In genomic region chr22:22321743-22322611, GRCh38 we compare ENCODE assay signal across 8 cellular contexts.
DNase-seq lines count a peak whose midpoint lies in the region; TF ChIP-seq lines count a peak whose summit lies in the region.
"Not testable (repeated sequence)": the region's sequence is repeated elsewhere in the genome, so short reads cannot be mapped to it uniquely, and the experiment has no call there.

No MANE protein-coding gene starts in this region.

- H3K4me1 Mint-ChIP-seq in neural progenitor cell = not testable (repeated sequence)

- H3K36me3 Mint-ChIP-seq in neural progenitor cell = peaks cover 20% of the 10 kb centered on the region

- H3K79me2 ChIP-seq in neural progenitor cell (ENCODE audit: low read depth) = not testable (repeated sequence)

- not testable (repeated sequence) for H3K9me3 Mint-ChIP-seq in neural progenitor cell

- peaks cover 28% of the 10 kb centered on the region for H3K27me3 ChIP-seq in neural progenitor cell

- H4K20me1 ChIP-seq in neural progenitor cell (ENCODE audit: low read depth) = not testable (repeated sequence)

- TF ChIP-seq CTCF in neural progenitor cell (IDR thresholded peaks at IDR 0.05) = peak; percentile 80

- H3K9me3 ChIP-seq in SK-N-MC (ENCODE audit: low read depth, low read length); neural progenitor cell (ENCODE audit: low read depth): not testable (repeated sequence)

- not testable (repeated sequence) for H3K27me3 Mint-ChIP-seq in neural progenitor cell (ENCODE audit: insufficient read depth, low read depth)

- H3K4me3 ChIP-seq in SK-N-MC, neural progenitor cell: not testable (repeated sequence)

- DNase-seq in DMS53 treated with DMSO at 0.1 percent for 48 hours (lab: John Stamatoyannopoulos, UW; ENCODE audit: unreplicated experiment) (peak; percentile 13), HCEC 1CT (peak; percentile 39), NCI-H1048 (lab: John Stamatoyannopoulos, UW) (peak; percentile 26), SK-N-MC (ENCODE audit: low read depth, low spot score) (peak; percentile 6), fibroblast of the conjunctiva (ENCODE audit: low read depth) (peak; percentile 14), neural progenitor cell (ENCODE audit: low spot score) (peak; percentile 84)
- peak; percentile 42 for DNase-seq in activated effector memory CD4-positive, alpha-beta T cell treated with Interleukin-2 at 50 U/mL for 16 hours
- DNase-seq in stimulated activated naive CD4-positive, alpha-beta T cell treated with Interleukin-2 at 50 U/mL for 16 hours (lab: John Stamatoyannopoulos, UW) = peak; percentile 59

- not testable (repeated sequence) for H3K4me3 Mint-ChIP-seq in neural progenitor cell

- H3K27ac Mint-ChIP-seq in neural progenitor cell = not testable (repeated sequence)

- H2AFZ ChIP-seq in neural progenitor cell (replicated peaks) = not testable (repeated sequence)

- not testable (repeated sequence) for H3K9ac ChIP-seq in SK-N-MC (ENCODE audit: insufficient read length); neural progenitor cell

- H3K4me1 ChIP-seq in neural progenitor cell = not testable (repeated sequence)

- not testable (repeated sequence) for H3K27ac ChIP-seq in SK-N-MC, neural progenitor cell

- not testable (repeated sequence) for H3K4me2 ChIP-seq in neural progenitor cell

- H3F3A ChIP-seq in neural progenitor cell (ENCODE audit: low read depth) = not testable (repeated sequence)

- not testable (repeated sequence) for H3K36me3 ChIP-seq in SK-N-MC (ENCODE audit: insufficient read depth, low read length); neural progenitor cell

Comparison
In these comparisons a context has a peak if more than half of its experiments do, and no peak if none do; other contexts are left out.
1. DNase-seq: peak in every context shown above with its lines; median percentile 84 in neural progenitor cell; 59 in stimulated activated naive CD4-positive, alpha-beta T cell treated with Interleukin-2 at 50 U/mL for 16 hours; 42 in activated effector memory CD4-positive, alpha-beta T cell treated with Interleukin-2 at 50 U/mL for 16 hours; 39 in HCEC 1CT; 26 in NCI-H1048; 14 in fibroblast of the conjunctiva; 13 in DMS53 treated with DMSO at 0.1 percent for 48 hours; 6 in SK-N-MC.